26 cellular contexts compared by ENCODE assay signal in genomic region chr15:91109885-91110284, GRCh38. TPM values are rescaled to one million over a fixed set of nuclear protein-coding genes. Genes with fewer than 3 reads are reported as not detected.
"Had no signal": no experiment of that assay in that cellular context is flagged by ENCODE, and none has a peak within 500 bp of the region (broad histone marks: within the 10 kb centered on the region; RNA-seq: fewer than 3 reads in every experiment).

No MANE protein-coding gene starts in this region.

- FAIRE-seq: endometrium, islet of Langerhans, keratinocyte had no signal

- H3K36me3 ChIP-seq: colonic mucosa, esophagus squamous epithelium, gastrocnemius medialis, heart right ventricle, left lung, lower lobe of right lung had no signal

- H3K4me1 ChIP-seq: colonic mucosa, esophagus squamous epithelium, gastrocnemius medialis, left lung, lower lobe of right lung had no signal

- H3K4me3 ChIP-seq: colonic mucosa, esophagus squamous epithelium, gastrocnemius medialis, heart right ventricle, left lung, lower lobe of right lung, mucosa of descending colon had no signal

- H3K27me3 ChIP-seq: colonic mucosa, left lung had no signal

- ATAC-seq: effector memory CD8-positive, alpha-beta T cell; esophagus mucosa; gastrocnemius medialis; heart right ventricle; left cardiac atrium; left lung; left ventricle myocardium superior; lower lobe of right lung; mucosa of descending colon had no signal

- H3K27ac ChIP-seq: colonic mucosa, epithelial cell of prostate, esophagus squamous epithelium, gastrocnemius medialis, heart right ventricle, left lung, lower lobe of right lung had no signal

- DNase-seq: colonic mucosa; cortex of kidney; effector CD8-positive, alpha-beta T cell; effector memory CD8-positive, alpha-beta T cell; endodermal cell; erythroblast; esophagus squamous epithelium; foreskin fibroblast; foreskin melanocyte; gastrocnemius medialis; glutamatergic neuron; heart right ventricle; hippocampal formation; left cardiac atrium; left lung; left ventricle myocardium superior; lower lobe of right lung; mesenchymal stem cell; mucosa of descending colon; naive B cell had no signal

- H3K9me3 ChIP-seq: colonic mucosa, esophagus squamous epithelium, gastrocnemius medialis, heart right ventricle, left lung, lower lobe of right lung, mucosa of descending colon had no signal

RNA-seq across cellular contexts. Expression of gene SV2B, which starts 9.8 kb away (rescaled TPM):
- total RNA-seq: myocyte had no signal
